ENCODE assay signal across 17 cellular contexts in genomic region chr16:83692224-83692623, GRCh38.
"Had no signal": no experiment of that assay in that cellular context is flagged by ENCODE, and none has a peak within 500 bp of the region (broad histone marks: within the 10 kb centered on the region; RNA-seq: fewer than 3 reads in every experiment).

No MANE protein-coding gene starts in this region.

- H3K36me3 ChIP-seq: colonic mucosa, gastrocnemius medialis, heart right ventricle, left lung, neutrophil, sigmoid colon, stomach, thoracic aorta had no signal

- H3K9me3 Mint-ChIP-seq: naive thymus-derived CD8-positive, alpha-beta T cell; type B pancreatic cell had no signal

- H3K36me3 Mint-ChIP-seq: naive thymus-derived CD8-positive, alpha-beta T cell; type B pancreatic cell had no signal

- H3K4me3 ChIP-seq: colonic mucosa, gastrocnemius medialis, heart right ventricle, left lung, lung, sigmoid colon, stomach, thoracic aorta had no signal

- H3K27ac ChIP-seq: colonic mucosa, gastrocnemius medialis, left lung, neutrophil, sigmoid colon, stomach, thoracic aorta had no signal

- H3K27ac Mint-ChIP-seq: naive thymus-derived CD8-positive, alpha-beta T cell; type B pancreatic cell had no signal

- H3K9me3 ChIP-seq: colonic mucosa, gastrocnemius medialis, heart right ventricle, left lung, neutrophil, sigmoid colon, stomach, thoracic aorta had no signal

- H3K4me1 ChIP-seq: colonic mucosa, left lung had no signal

- H3K27me3 ChIP-seq: colonic mucosa, gastrocnemius medialis, heart right ventricle, left lung, sigmoid colon had no signal

- DNase-seq: colonic mucosa; effector CD8-positive, alpha-beta T cell; gastrocnemius medialis; heart right ventricle; islet precursor cell; left lung; naive thymus-derived CD8-positive, alpha-beta T cell; sigmoid colon; small intestine; stimulated activated CD4-positive, alpha-beta T cell treated with anti-CD3 and anti-CD28 coated beads, Interleukin-12 subunit alpha, Interleukin-12 subunit beta, amount 100 ng/mL, for 4 hours; stimulated activated naive CD4-positive, alpha-beta T cell; stomach; substantia nigra had no signal

- H3K4me3 Mint-ChIP-seq: naive thymus-derived CD8-positive, alpha-beta T cell; type B pancreatic cell had no signal

- ATAC-seq: gastrocnemius medialis; left lung; naive thymus-derived CD8-positive, alpha-beta T cell had no signal
